In genomic region chr1:23573574-23574182, GRCh38 we compare ENCODE assay signal across 1 cellular context.
TF ChIP-seq lines count a peak whose summit lies in the region.

No MANE protein-coding gene starts in this region.

TF ChIP-seq in HepG2, 621 proteins besides CTCF, POLR2A, EP300 and RAD21:
- TF ChIP-seq ZNF768 (CRISPR knock-in tag; IDR thresholded peaks at IDR 0.05) (peak; percentile 78; the same call in 1 of the 2 replicates), RBM39 (IDR thresholded peaks at IDR 0.05; ENCODE audit: low read depth, low read length, poor library complexity, severe bottlenecking) (no peak)
